ENCODE assay signal across 25 cellular contexts in genomic region chr2:48901015-48901343, GRCh38.
"Had no signal": no experiment of that assay in that cellular context is flagged by ENCODE, and none has a peak within 500 bp of the region (broad histone marks: within the 10 kb centered on the region; RNA-seq: fewer than 3 reads in every experiment).

No MANE protein-coding gene starts in this region.

- H3K4me3 Mint-ChIP-seq: activated CD8-positive, alpha-beta T cell treated with anti-CD3 and anti-CD28 coated beads, Interleukin-2, amount 10 ng/mL, durations not matched to agents 7 days and 5 days; activated naive CD8-positive, alpha-beta T cell treated with anti-CD3 and anti-CD28 coated beads, Interleukin-2, amount 10 ng/mL, durations not matched to agents 7 days and 5 days; T-helper 17 cell; WTC11 had no signal

- ATAC-seq: activated CD8-positive, alpha-beta T cell treated with anti-CD3 and anti-CD28 coated beads, Interleukin-2, amount 10 ng/mL, durations not matched to agents 7 days and 5 days; T-helper 17 cell had no signal

- DNase-seq: activated CD4-positive, alpha-beta T cell treated with anti-CD3 and anti-CD28 coated beads for 48 hours; activated CD4-positive, alpha-beta T cell treated with anti-CD3 and anti-CD28 coated beads, Interleukin-2, amount 50 U/mL, for 4 hours; activated CD4-positive, CD25-positive, alpha-beta regulatory T cell treated with anti-CD3 and anti-CD28 coated beads, Interleukin-2, amount 50 U/mL, for 72 hours; activated CD8-positive, alpha-beta memory T cell treated with anti-CD3 and anti-CD28 coated beads, Interleukin-2, amount 50 U/mL, for 48 hours; activated CD8-positive, alpha-beta T cell treated with anti-CD3 and anti-CD28 coated beads, Interleukin-2, amount 10 ng/mL, durations not matched to agents 7 days and 5 days; activated naive CD4-positive, alpha-beta T cell treated with anti-CD3 and anti-CD28 coated beads, Interleukin-2, amount 50 U/mL, for 16 hours; activated naive CD8-positive, alpha-beta T cell treated with anti-CD3 and anti-CD28 coated beads, Interleukin-2, amount 10 ng/mL, durations not matched to agents 7 days and 5 days; activated T-cell treated with anti-CD3 and anti-CD28 coated beads, Interleukin-2, amount 50 U/mL, for 1 hour; adrenal gland; central memory CD4-positive, alpha-beta T cell; NCI-H1092; NCI-H1417; NCI-H1930; NCI-H226; NCI-H526; NCI-H774; NK-92 treated with Interleukin-12 subunit alpha and Interleukin-12 subunit beta, amount 100 ng/mL, for 24 hours; OCI-M1; Peyer's patch; Right ventricle myocardium superior; T-helper 17 cell; T-helper 9 cell had no signal

- H3K9me3 ChIP-seq: adrenal gland, Peyer's patch, SJCRH30 had no signal

- H3K27me3 ChIP-seq: adrenal gland, Peyer's patch, SJCRH30 had no signal

- H3K27ac ChIP-seq: adrenal gland, Peyer's patch, RWPE1, SJCRH30 had no signal

- H3K4me3 ChIP-seq: adrenal gland, Peyer's patch, SJCRH30 had no signal

- H3K36me3 ChIP-seq: adrenal gland, Peyer's patch, SJCRH30 had no signal

- H3K4me1 ChIP-seq: adrenal gland, Peyer's patch had no signal

- H3K36me3 Mint-ChIP-seq: activated naive CD8-positive, alpha-beta T cell treated with anti-CD3 and anti-CD28 coated beads, Interleukin-2, amount 10 ng/mL, durations not matched to agents 7 days and 5 days; WTC11 had no signal

- H3K27ac Mint-ChIP-seq: activated CD8-positive, alpha-beta T cell treated with anti-CD3 and anti-CD28 coated beads, Interleukin-2, amount 10 ng/mL, durations not matched to agents 7 days and 5 days; activated naive CD8-positive, alpha-beta T cell treated with anti-CD3 and anti-CD28 coated beads, Interleukin-2, amount 10 ng/mL, durations not matched to agents 7 days and 5 days; T-helper 17 cell; WTC11 had no signal

- H3K4me1 Mint-ChIP-seq: activated naive CD8-positive, alpha-beta T cell treated with anti-CD3 and anti-CD28 coated beads, Interleukin-2, amount 10 ng/mL, durations not matched to agents 7 days and 5 days; T-helper 17 cell; WTC11 had no signal

- H3K27me3 Mint-ChIP-seq: activated naive CD8-positive, alpha-beta T cell treated with anti-CD3 and anti-CD28 coated beads, Interleukin-2, amount 10 ng/mL, durations not matched to agents 7 days and 5 days had no signal
